9 cellular contexts compared by ENCODE assay signal in genomic region chr12:3097186-3097804, GRCh38. TPM values are rescaled to one million over a fixed set of nuclear protein-coding genes. Genes with fewer than 3 reads are reported as not detected.
DNase-seq lines count a peak whose midpoint lies in the region; ATAC-seq and TF ChIP-seq lines count a peak whose summit lies in the region.
"Had no signal": no experiment of that assay in that cellular context is flagged by ENCODE, and none has a peak within 500 bp of the region (broad histone marks: within the 10 kb centered on the region; RNA-seq: fewer than 3 reads in every experiment).

No MANE protein-coding gene starts in this region.

- POLR2A ChIA-PET in Caco-2 (lab: Charles Lee), result interaction anchor here (0.5 kb wide), 1 partner anchor 24 kb away, joined by 3 read pairs; no protein-coding TSS in a partner anchor

- no peak overlapping the region for H3K23ac ChIP-seq in mesendoderm (ENCODE audit: low read length)

- H3K27me3 Mint-ChIP-seq in effector memory CD8-positive, alpha-beta T cell, result peaks cover 10 to 18% of the 10 kb centered on the region in 2 donors
- no peaks in the 10 kb centered on the region for H3K27me3 Mint-ChIP-seq in Caco-2 (ENCODE audit: insufficient read depth, unreplicated experiment)

- BruUV-seq in Caco-2 (replicated peaks; lab: Mats Ljungman, UMichigan), result no TSS peak

- DNase-seq in SIG-M5 treated with dmso at 0.1 percent for 504 hours (lab: John Stamatoyannopoulos, UW; ENCODE audit: unreplicated experiment), result peak; percentile 1
- no peak for DNase-seq in SIG-M5 (lab: John Stamatoyannopoulos, UW)
- no peak for DNase-seq in effector memory CD8-positive, alpha-beta T cell
- DNase-seq in mesendoderm, result peak; percentile 59
- peak; percentile 86 to 91 for DNase-seq in uterus
- no peak for DNase-seq in Caco-2

- no peak overlapping the region for H2BK120ac ChIP-seq in mesendoderm (ENCODE audit: low read depth, low read length)

- H3K27ac Mint-ChIP-seq in effector memory CD8-positive, alpha-beta T cell, result peak overlapping the region in 1 of 2 donors; percentile 56
- H3K27ac Mint-ChIP-seq in Caco-2 (ENCODE audit: unreplicated experiment), result no peak overlapping the region
- H3K27ac Mint-ChIP-seq: natural killer cell treated with Interleukin-12 subunit alpha and Interleukin-12 subunit beta and Interleukin-15 and Interleukin-18, amount 100 ng/mL, for 72 hours had no signal

- no peaks in the 10 kb centered on the region for H3K36me3 Mint-ChIP-seq in effector memory CD8-positive, alpha-beta T cell (ENCODE audit: insufficient read depth)
- H3K36me3 Mint-ChIP-seq in Caco-2 (ENCODE audit: insufficient read depth, unreplicated experiment), result peaks cover 19% of the 10 kb centered on the region

- peak overlapping the region; percentile 34 to 42 for H3K4me3 Mint-ChIP-seq in effector memory CD8-positive, alpha-beta T cell
- no peak overlapping the region for H3K4me3 Mint-ChIP-seq in Caco-2 (ENCODE audit: unreplicated experiment)
- H3K4me3 Mint-ChIP-seq: natural killer cell treated with Interleukin-12 subunit alpha and Interleukin-12 subunit beta and Interleukin-15 and Interleukin-18, amount 100 ng/mL, for 72 hours had no signal

- no peak overlapping the region for H3K4me2 ChIP-seq in mesendoderm (ENCODE audit: low read length)

- H3K56ac ChIP-seq in mesendoderm (ENCODE audit: low read length), result no peak overlapping the region

- intact Hi-C loops in uterus (cut with DNase I; ENCODE audit: low total_unique reads) (no loop called here), Caco-2 (cut with micrococcal nuclease; ENCODE audit: unreplicated experiment) (no loop called here)

- H3K79me2 ChIP-seq in mesendoderm (ENCODE audit: control insufficient read depth, insufficient read depth, low read length), result no peaks in the 10 kb centered on the region

- peak overlapping the region; percentile 22 for H3K4ac ChIP-seq in mesendoderm (ENCODE audit: low read depth, low read length)

- CTCF ChIA-PET in Caco-2 (lab: Charles Lee), result no interaction called here

- no peak overlapping the region for H2BK15ac ChIP-seq in mesendoderm (replicated peaks; ENCODE audit: low read depth)

- H3K4me3 ChIP-seq in mesendoderm (ENCODE audit: low read length), result no peak overlapping the region
- H3K4me3 ChIP-seq in uterus, result peak overlapping the region in 1 of 2 donors; percentile 11
- H3K4me3 ChIP-seq in Caco-2 (ENCODE audit: low read depth, low read length), result no peak overlapping the region

- no peak for ATAC-seq in effector memory CD8-positive, alpha-beta T cell (replicated peaks)
- no peak for ATAC-seq in HG02588 (IDR thresholded peaks at IDR 0.05; ENCODE audit: unreplicated experiment)
- ATAC-seq in GM21447 (IDR thresholded peaks at IDR 0.05; ENCODE audit: unreplicated experiment), result no peak

- H3K79me1 ChIP-seq in mesendoderm (ENCODE audit: low read length), result peaks cover 2% of the 10 kb centered on the region

- H3K36me3 ChIP-seq in mesendoderm (ENCODE audit: control insufficient read depth, insufficient read depth, low read length) (no peaks in the 10 kb centered on the region), uterus (no peaks in the 10 kb centered on the region), Caco-2 (ENCODE audit: control insufficient read depth, insufficient read depth, low read length) (no peaks in the 10 kb centered on the region; the same call in 1 of the 2 replicates)

- no peak overlapping the region for H3K9ac ChIP-seq in mesendoderm (ENCODE audit: low read length)

- H4K8ac ChIP-seq in mesendoderm (ENCODE audit: low read depth, low read length), result no peak overlapping the region

- no peak overlapping the region for H2AK5ac ChIP-seq in mesendoderm (ENCODE audit: low read length)

- H3K27ac ChIP-seq in mesendoderm (ENCODE audit: low read depth, low read length), result no peak overlapping the region
- H3K27ac ChIP-seq in uterus, result peak overlapping the region; percentile 88 to 90

- H3K27me3 ChIP-seq in mesendoderm (ENCODE audit: insufficient read depth, low read length, poor library complexity) (no peaks in the 10 kb centered on the region), uterus (no peaks in the 10 kb centered on the region), Caco-2 (replicated peaks; ENCODE audit: control insufficient read depth, insufficient read depth, low read length) (no peaks in the 10 kb centered on the region)

- H3K9me3 Mint-ChIP-seq in effector memory CD8-positive, alpha-beta T cell, result peaks cover 3 to 11% of the 10 kb centered on the region in 2 donors
- peaks cover 14% of the 10 kb centered on the region for H3K9me3 Mint-ChIP-seq in Caco-2 (ENCODE audit: unreplicated experiment)

- no peak overlapping the region for H4K5ac ChIP-seq in mesendoderm (ENCODE audit: low read length)

- H3K9me3 ChIP-seq in uterus (no peaks in the 10 kb centered on the region), Caco-2 (peaks cover 7% of the 10 kb centered on the region; the same call in 1 of the 2 replicates)

- no peaks in the 10 kb centered on the region for H3K4me1 ChIP-seq in mesendoderm (ENCODE audit: control insufficient read depth, low read depth, low read length)
- peaks cover 11 to 18% of the 10 kb centered on the region in 2 donors for H3K4me1 ChIP-seq in uterus
- H3K4me1 ChIP-seq in Caco-2, result peaks cover 8% of the 10 kb centered on the region; the same call in 1 of the 2 replicates

- no CpG with 5 or more reads among the region's 10 CpGs for WGBS in mesendoderm (ENCODE audit: extremely low coverage, insufficient coverage, low lambda C conversion rate)

- TF ChIP-seq CTCF in uterus (IDR thresholded peaks at IDR 0.05) (no peak), Caco-2 (IDR thresholded peaks at IDR 0.05; ENCODE audit: insufficient read depth in 1 of 2, low read depth in 1 of 2, low read length in 1 of 2, severe bottlenecking in 1 of 2, unreplicated experiment in 1 of 2) (no peak)

- no peak overlapping the region for H2BK5ac ChIP-seq in mesendoderm (ENCODE audit: low read length)

- no peak for TF ChIP-seq POLR2A in uterus (IDR thresholded peaks at IDR 0.05)

- H3K18ac ChIP-seq in mesendoderm (ENCODE audit: low read length), result no peak overlapping the region

- H3K4me1 Mint-ChIP-seq in effector memory CD8-positive, alpha-beta T cell (ENCODE audit: low read depth in 2 of 2), result peaks cover 11 to 12% of the 10 kb centered on the region in 2 donors
- H3K4me1 Mint-ChIP-seq in Caco-2 (ENCODE audit: low read depth, unreplicated experiment), result peaks cover 5% of the 10 kb centered on the region

RNA-seq across cellular contexts. Expression of gene TSPAN9, which starts 20.1 kb away (rescaled TPM):
- 13.2 TPM for polyA plus RNA-seq in mesendoderm (2013, experiment 1 of 2)
- polyA plus RNA-seq in mesendoderm (2013, experiment 2 of 2), result 12.5 TPM
- total RNA-seq in uterus (100 to 1,000 TPM in 1 of 4 donors, 10 to 100 TPM in 3; 47.9 to 106 (median 65.1) TPM), Caco-2 (2022) (45.5 and 49.1 TPM in 2 replicates)

Comparison
In these comparisons a context has a peak if more than half of its experiments do, and no peak if none do; other contexts are left out.
1. DNase-seq: peak in SIG-M5 treated with dmso at 0.1 percent for 504 hours (single experiment), mesendoderm (single experiment) and uterus (2 of 2); none in SIG-M5 (single experiment), effector memory CD8-positive, alpha-beta T cell (0 of 3) and Caco-2 (0 of 2).